Comparison of ENCODE assay signal across 29 cellular contexts in the genomic region with DNA sequence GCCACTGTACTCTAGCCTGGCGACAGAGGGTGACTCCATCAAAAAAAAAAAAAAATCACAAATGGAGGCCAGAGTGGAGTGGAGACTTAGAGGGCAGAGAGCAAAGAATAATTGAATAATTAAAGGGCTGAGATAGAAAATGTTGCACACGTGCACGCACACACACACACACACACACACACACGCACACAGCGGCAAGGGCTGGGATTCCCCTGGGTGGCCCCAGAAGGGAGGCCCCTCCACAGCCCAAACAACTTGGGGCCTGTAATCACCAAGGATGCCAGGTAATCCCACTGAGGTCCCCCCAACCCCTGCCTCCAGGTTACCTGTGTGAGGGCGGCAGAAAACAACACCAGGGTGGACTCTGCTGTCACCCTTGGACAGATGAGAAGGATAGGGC. TPM values are rescaled to one million over a fixed set of nuclear protein-coding genes. Genes with fewer than 3 reads are reported as not detected.
DNase-seq lines count a peak whose midpoint lies in the region; ATAC-seq, FAIRE-seq and TF ChIP-seq lines count a peak whose summit lies in the region.
"Had no signal": no experiment of that assay in that cellular context is flagged by ENCODE, and none has a peak within 500 bp of the region (broad histone marks: within the 10 kb centered on the region; RNA-seq: fewer than 3 reads in every experiment).

No MANE protein-coding gene starts in this region.

- H2AFZ ChIP-seq in H1 (ENCODE audit: low read length) = no peak overlapping the region

- H4K5ac ChIP-seq in H1 (ENCODE audit: insufficient read length, low read depth, low read length) = no peak overlapping the region

- no peak for ATAC-seq in WTC11
- ATAC-seq: activated CD4-positive, CD25-positive, alpha-beta regulatory T cell treated with anti-CD3 and anti-CD28 coated beads, Interleukin-2, amount 50 U/mL, for 24 hours; activated CD8-positive, alpha-beta T cell treated with anti-CD3 and anti-CD28 coated beads, Interleukin-2, amount 10 ng/mL, durations not matched to agents 7 days and 5 days; left lobe of liver had no signal

- no peaks in the 10 kb centered on the region for H3K36me3 Mint-ChIP-seq in MCF 10A (ENCODE audit: insufficient read depth, unreplicated experiment)
- H3K36me3 Mint-ChIP-seq in WTC11 = no peaks in the 10 kb centered on the region
- H3K36me3 Mint-ChIP-seq: activated naive CD8-positive, alpha-beta T cell treated with anti-CD3 and anti-CD28 coated beads, Interleukin-2, amount 10 ng/mL, durations not matched to agents 7 days and 5 days had no signal

- no peak overlapping the region for H3K14ac ChIP-seq in H1 (ENCODE audit: insufficient read length)

- H3K4me1 Mint-ChIP-seq in MCF 10A (ENCODE audit: insufficient read depth, unreplicated experiment) (peaks cover 43% of the 10 kb centered on the region), WTC11 (peaks cover 82% of the 10 kb centered on the region)

- intact Hi-C loops in MCF 10A (cut with micrococcal nuclease) (no loop called here), breast epithelium (cut with DNase I; ENCODE audit: low total_unique reads) (loop anchor here (1.0 kb wide), 1 partner anchor 39 kb away; no protein-coding TSS in a partner anchor)

- no peaks in the 10 kb centered on the region for H3K79me2 ChIP-seq in H1 (ENCODE audit: control insufficient read depth in 1 of 2, insufficient read depth in 2 of 2, low read length in 2 of 2)

- H3K23ac ChIP-seq in H1 (ENCODE audit: insufficient read length) = no peak overlapping the region

- FAIRE-seq in H1 (lab: Jason Lieb, UNC) = no peak
- FAIRE-seq: TTC549 had no signal

- WGBS in H1 (ENCODE audit: extremely low coverage in 1 of 2, insufficient coverage in 1 of 2, insufficient read length in 1 of 2, insufficient replicate concordance in 2 of 2, low coverage in 1 of 2, low lambda C conversion rate in 2 of 2, missing lambda C conversion rate in 1 of 2), 2 experiments = 90% methylated on average over 6 of the region's 6 CpGs; no CpG with 5 or more reads in 1 of the 2 experiments

- peak overlapping the region; percentile 83; the same call in 1 of the 2 replicates for H2BK15ac ChIP-seq in H1 (ENCODE audit: low read length)

- H3K27ac Mint-ChIP-seq in MCF 10A (ENCODE audit: low read depth, unreplicated experiment) (peak overlapping the region; percentile 64), WTC11 (no peak overlapping the region)
- H3K27ac Mint-ChIP-seq: activated CD8-positive, alpha-beta T cell treated with anti-CD3 and anti-CD28 coated beads, Interleukin-2, amount 10 ng/mL, durations not matched to agents 7 days and 5 days; activated naive CD8-positive, alpha-beta T cell treated with anti-CD3 and anti-CD28 coated beads, Interleukin-2, amount 10 ng/mL, durations not matched to agents 7 days and 5 days; immature natural killer cell; naive B cell had no signal

- H3K36me3 ChIP-seq in breast epithelium = no peaks in the 10 kb centered on the region
- no peaks in the 10 kb centered on the region for H3K36me3 ChIP-seq in NT2/D1 (ENCODE audit: insufficient read depth, insufficient read length, low read length)
- no peaks in the 10 kb centered on the region for H3K36me3 ChIP-seq in H1 (ENCODE audit: control insufficient read depth in 2 of 4, insufficient read depth in 4 of 4, low read length in 3 of 4)
- H3K36me3 ChIP-seq: SJCRH30, upper lobe of left lung had no signal

- H2BK5ac ChIP-seq in H1 (ENCODE audit: low read depth, low read length) = peak overlapping the region; percentile 84; the same call in 1 of the 2 replicates

- H3K18ac ChIP-seq in H1 (ENCODE audit: extremely low read depth, low read length) = peak overlapping the region; percentile 65

- no peak overlapping the region for H3K4me3 Mint-ChIP-seq in MCF 10A (ENCODE audit: unreplicated experiment)
- no peak overlapping the region for H3K4me3 Mint-ChIP-seq in WTC11
- H3K4me3 Mint-ChIP-seq: activated CD8-positive, alpha-beta T cell treated with anti-CD3 and anti-CD28 coated beads, Interleukin-2, amount 10 ng/mL, durations not matched to agents 7 days and 5 days; activated naive CD8-positive, alpha-beta T cell treated with anti-CD3 and anti-CD28 coated beads, Interleukin-2, amount 10 ng/mL, durations not matched to agents 7 days and 5 days; immature natural killer cell had no signal

- no peak for TF ChIP-seq EP300 in H1 (IDR thresholded peaks at IDR 0.05; ENCODE audit: borderline replicate concordance in 1 of 2, low read depth in 2 of 2, low read length in 2 of 2)

- peak overlapping the region; percentile 61 for H4K91ac ChIP-seq in H1 (replicated peaks; ENCODE audit: insufficient read length, low read length)

- peak overlapping the region; percentile 91 for H2BK12ac ChIP-seq in H1 (ENCODE audit: low read depth, low read length)

- H3K4ac ChIP-seq in H1 (replicated peaks; ENCODE audit: insufficient read length, low read depth, low read length) = peak overlapping the region; percentile 4

- H2BK120ac ChIP-seq in H1 (replicated peaks; ENCODE audit: low read depth, low read length) = peak overlapping the region; percentile 51

- H3K27ac ChIP-seq in breast epithelium (peak overlapping the region in 1 of 2 donors; percentile 29), H1 (ENCODE audit: low read depth, low read length) (no peak overlapping the region), temporal lobe (ENCODE audit: low read depth, low read length) (peak overlapping the region; percentile 79)
- H3K27ac ChIP-seq: SJCRH30, upper lobe of left lung had no signal

- no peaks in the 10 kb centered on the region for H3K79me1 ChIP-seq in H1 (ENCODE audit: low read depth, low read length)

- H3K4me2 ChIP-seq in H1 (ENCODE audit: insufficient read depth in 1 of 2, low read depth in 2 of 2, low read length in 2 of 2) = no peak overlapping the region
- H3K4me2 ChIP-seq: smooth muscle cell had no signal

- peak overlapping the region; percentile 37 for H3K9ac ChIP-seq in NT2/D1 (ENCODE audit: insufficient read length, low read depth)
- no peak overlapping the region for H3K9ac ChIP-seq in H1 (replicated peaks in 1 of 4; ENCODE audit: extremely low read depth in 1 of 4, low read depth in 3 of 4, low read length in 3 of 4)

- H2BK20ac ChIP-seq in H1 (ENCODE audit: low read length) = peak overlapping the region; percentile 88

- TF ChIP-seq POLR2A in breast epithelium (IDR thresholded peaks at IDR 0.05) = no peak
- TF ChIP-seq POLR2A in H1 (IDR thresholded peaks at IDR 0.05; ENCODE audit: control extremely low read depth in 1 of 2, low read depth in 2 of 2, low read length in 2 of 2) = no peak

- peaks cover 0 to 18% of the 10 kb centered on the region in 2 donors for H3K27me3 ChIP-seq in breast epithelium
- H3K27me3 ChIP-seq in NT2/D1 (ENCODE audit: insufficient read depth, insufficient read length) = peaks cover 48% of the 10 kb centered on the region
- H3K27me3 ChIP-seq in H1 (replicated peaks in 1 of 4; ENCODE audit: control insufficient read depth in 3 of 4, extremely low read depth in 1 of 4, insufficient read depth in 3 of 4, low read length in 3 of 4) = peaks cover 14 to 42% (median 36%) of the 10 kb centered on the region in 4 experiments

- DNase-seq in MCF 10A (ENCODE audit: unreplicated experiment) (no peak), breast epithelium (ENCODE audit: low spot score in 2 of 2) (no peak), NT2/D1 (ENCODE audit: low read depth, low spot score) (no peak), H1 (ENCODE audit: low read depth in 1 of 2, low spot score in 2 of 2) (no peak), 8988T (no peak), WTC11 (ENCODE audit: low spot score) (no peak)
- DNase-seq: activated CD8-positive, alpha-beta T cell treated with anti-CD3 and anti-CD28 coated beads, Interleukin-2, amount 10 ng/mL, durations not matched to agents 7 days and 5 days; activated naive CD8-positive, alpha-beta T cell treated with anti-CD3 and anti-CD28 coated beads, Interleukin-2, amount 10 ng/mL, durations not matched to agents 7 days and 5 days; Calu3; cerebellar nuclear complex; DMS79 treated with DMSO at 0.1 percent for 48 hours; GF-D8; HCEC 1CT; immature natural killer cell; IMR-90; naive B cell; NCI-H1092 treated with DMSO at 0.1 percent for 48 hours; NCI-H1930; NCI-H526; SJCRH30; stimulated activated CD4-positive, alpha-beta T cell treated with anti-CD3 and anti-CD28 coated beads, Interleukin-2, amount 100 ng/mL, for 24 hours; upper lobe of left lung had no signal

- H3K27me3 Mint-ChIP-seq in MCF 10A (ENCODE audit: insufficient read depth, unreplicated experiment) = peaks cover 21% of the 10 kb centered on the region
- peaks cover 41% of the 10 kb centered on the region for H3K27me3 Mint-ChIP-seq in WTC11 (ENCODE audit: low read depth)

- H3K4me3 ChIP-seq in breast epithelium (no peak overlapping the region), NT2/D1 (ENCODE audit: insufficient read length, low read depth) (no peak overlapping the region), H1 (ENCODE audit: extremely low read depth in 1 of 4, insufficient read depth in 2 of 4, low read depth in 3 of 4, low read length in 4 of 4) (no peak overlapping the region)
- H3K4me3 ChIP-seq: SJCRH30, smooth muscle cell, upper lobe of left lung had no signal

- POLR2A ChIA-PET in MCF 10A (lab: Yijun Ruan, JAX) (interaction anchor here (1.8 kb wide), 1 partner anchor 92 kb away, joined by 4 read pairs; no protein-coding TSS in a partner anchor), H1 (lab: Charles Lee; ENCODE audit: partially characterized antibody) (interaction anchor here (1.2 to 1.6 kb wide), 2 partner anchors 38 to 40 kb away, joined by 3 to 5 read pairs; no protein-coding TSS in a partner anchor), WTC11 (lab: Charles Lee) (interaction anchor here (0.6 to 1.1 kb wide), 2 partner anchors 92 to 1090 kb away, joined by 3 read pairs; no protein-coding TSS in a partner anchor)

- CTCF ChIA-PET in MCF 10A (lab: Yijun Ruan, JAX) = interaction anchor here (0.8 to 1.7 kb wide), 2 partner anchors 9 to 20 kb away, joined by 3 to 4 read pairs; no protein-coding TSS in a partner anchor
- CTCF ChIA-PET in H1 (lab: Charles Lee; ENCODE audit: partially characterized antibody) = interaction anchor here (0.7 to 42.5 kb wide), 5 partner anchors 21 to 518 kb away, joined by 3 to 1004 read pairs (median 7); a partner anchor contains a TSS
- CTCF ChIA-PET in WTC11 (lab: Charles Lee) = interaction anchor here (0.7 to 3.5 kb wide), 9 partner anchors 9 to 54 kb away, joined by 3 to 25 read pairs (median 6); a partner anchor contains a TSS

- H3K23me2 ChIP-seq in H1 (ENCODE audit: low read depth, low read length) = peaks cover 8% of the 10 kb centered on the region; the same call in 1 of the 2 replicates

- no peaks in the 10 kb centered on the region for H3K9me3 ChIP-seq in breast epithelium
- H3K9me3 ChIP-seq in NT2/D1 (ENCODE audit: insufficient read depth, low read length) = no peaks in the 10 kb centered on the region
- H3K9me3 ChIP-seq in H1 (ENCODE audit: insufficient read depth in 2 of 2, low read depth in 1 of 2, low read length in 1 of 2) = no peaks in the 10 kb centered on the region
- H3K9me3 ChIP-seq: SJCRH30, upper lobe of left lung had no signal

- no peaks in the 10 kb centered on the region for H3K9me3 Mint-ChIP-seq in MCF 10A (ENCODE audit: unreplicated experiment)
- H3K9me3 Mint-ChIP-seq in WTC11 = no peaks in the 10 kb centered on the region
- H3K9me3 Mint-ChIP-seq: activated naive CD8-positive, alpha-beta T cell treated with anti-CD3 and anti-CD28 coated beads, Interleukin-2, amount 10 ng/mL, durations not matched to agents 7 days and 5 days; immature natural killer cell; naive B cell had no signal

- TF ChIP-seq CTCF in MCF 10A (IDR thresholded peaks at IDR 0.05; ENCODE audit: unreplicated experiment) (no peak), breast epithelium (IDR thresholded peaks at IDR 0.05) (no peak), H1 (IDR thresholded peaks at IDR 0.05; ENCODE audit: control extremely low read depth in 1 of 3, insufficient read depth in 1 of 3, low read depth in 1 of 3, low read length in 3 of 3) (no peak), WTC11 (IDR thresholded peaks at IDR 0.05) (no peak)

- H2AK5ac ChIP-seq in H1 (ENCODE audit: low read depth, low read length) = 0 out of 2 replicates have a peak overlapping the region, but pooled peaks have one; percentile 45

- BruUV-seq in MCF 10A (replicated peaks; lab: Mats Ljungman, UMichigan) = no TSS peak

- no peak for TF ChIP-seq RAD21 in H1 (IDR thresholded peaks at IDR 0.05 in 1 of 2, conservative IDR thresholded peaks at IDR 0.05 in 1 of 2; ENCODE audit: low read depth in 2 of 2, low read length in 2 of 2)

- H4K20me1 ChIP-seq in H1 (replicated peaks in 1 of 2; ENCODE audit: control insufficient read depth in 1 of 2, insufficient read depth in 2 of 2, low read length in 2 of 2) = no peaks in the 10 kb centered on the region

- H3K4me1 ChIP-seq in breast epithelium (no peaks in the 10 kb centered on the region), NT2/D1 (ENCODE audit: insufficient read depth, insufficient read length) (peaks cover 69% of the 10 kb centered on the region), H1 (replicated peaks in 1 of 4; ENCODE audit: control insufficient read depth in 3 of 4, insufficient read depth in 4 of 4, low read length in 3 of 4) (peaks cover 19 to 59% (median 48%) of the 10 kb centered on the region in 4 experiments)

- no peak overlapping the region for H4K8ac ChIP-seq in H1 (ENCODE audit: extremely low read depth, insufficient read depth, low read length)

- H3K56ac ChIP-seq in H1 (replicated peaks; ENCODE audit: insufficient read length, low read depth, low read length) = no peak overlapping the region

RNA-seq across cellular contexts. Expression of a gene that starts 12.0 kb away (rescaled TPM):
- total RNA-seq in MCF 10A (2022) = 52.8 and 57.9 TPM in 2 replicates
- total RNA-seq in breast epithelium = 10 to 100 TPM; 42.3 to 46.5 (median 46.2) TPM
- total RNA-seq in H1 (2021; fragmentation: NEBNext Ultra II Directional; extraction: Animal tissue kit (Norgen Biotek cat#: 25700)) = 84.4 and 88.5 TPM in 2 replicates
- 184 and 262 TPM in 2 replicates for polyA plus RNA-seq in H1 (2011; rRNA removed)
- polyA plus RNA-seq in H1 (2011; cell fraction: cytosol; rRNA removed) = 118 TPM
- 335 TPM for polyA plus RNA-seq in H1 (2011; cell fraction: nucleus; rRNA removed)
- polyA plus RNA-seq in H1 (2012, experiment 1 of 2) = 56.9 to 93.0 TPM (median 85.7 TPM) in 4 replicates
- 72.1 TPM for polyA plus RNA-seq in H1 (2012, experiment 2 of 2)
- polyA plus RNA-seq in H1 (2013, experiment 1 of 2) = 92.3 TPM
- polyA plus RNA-seq in H1 (2013, experiment 2 of 2) = 81.6 TPM
- 58.7 and 67.4 TPM in 2 replicates for polyA minus RNA-seq in H1 (2011; rRNA and poly(A)+ RNA removed)
- 72.8 TPM for polyA minus RNA-seq in H1 (2011; cell fraction: cytosol; rRNA and poly(A)+ RNA removed)
- polyA minus RNA-seq in H1 (2011; cell fraction: nucleus; rRNA and poly(A)+ RNA removed) = 103 TPM
- total RNA-seq in temporal lobe = 33.7 TPM
- 107 to 139 TPM (median 115 TPM) in 3 replicates for total RNA-seq in WTC11 (2021)

RNA-seq across cellular contexts. Expression of a gene that starts 46.2 kb away (rescaled TPM):
- 0.49 and 1.8 TPM in 2 replicates for total RNA-seq in MCF 10A (2022)
- 100 to 1,000 TPM in 1 of 3 donors, 10 to 100 TPM in 2; 20.5 to 115 (median 54.7) TPM for total RNA-seq in breast epithelium
- total RNA-seq in H1 (2021; fragmentation: NEBNext Ultra II Directional; extraction: Animal tissue kit (Norgen Biotek cat#: 25700)) = 309 and 338 TPM in 2 replicates
- 606 and 948 TPM in 2 replicates for polyA plus RNA-seq in H1 (2011; rRNA removed)
- polyA plus RNA-seq in H1 (2011; cell fraction: cytosol; rRNA removed) = 870 TPM
- polyA plus RNA-seq in H1 (2011; cell fraction: nucleus; rRNA removed) = 559 TPM
- 605 to 743 TPM (median 671 TPM) in 4 replicates for polyA plus RNA-seq in H1 (2012, experiment 1 of 2)
- polyA plus RNA-seq in H1 (2012, experiment 2 of 2) = 841 TPM
- 949 TPM for polyA plus RNA-seq in H1 (2013, experiment 1 of 2)
- polyA plus RNA-seq in H1 (2013, experiment 2 of 2) = 1,178 TPM
- polyA minus RNA-seq in H1 (2011; rRNA and poly(A)+ RNA removed) = 84.3 and 125 TPM in 2 replicates
- polyA minus RNA-seq in H1 (2011; cell fraction: cytosol; rRNA and poly(A)+ RNA removed) = 189 TPM
- polyA minus RNA-seq in H1 (2011; cell fraction: nucleus; rRNA and poly(A)+ RNA removed) = 88.1 TPM
- total RNA-seq in temporal lobe = 38.1 TPM
- total RNA-seq in WTC11 (2021) = 560 to 611 TPM (median 602 TPM) in 3 replicates

RNA-seq across cellular contexts. Expression of a gene that starts 56.3 kb away (rescaled TPM):
- total RNA-seq in MCF 10A (2022) (not detected in 2 replicates), breast epithelium (1 to 10 TPM in 1 of 3 donors, under 1 TPM in 1, not detected in 1; 0.66 to 1.1 TPM), temporal lobe (1.2 TPM), WTC11 (2021) (0.62 to 0.85 TPM (median 0.62 TPM) in 3 replicates)
- total RNA-seq in H1 (2021; fragmentation: NEBNext Ultra II Directional; extraction: Animal tissue kit (Norgen Biotek cat#: 25700)) = 0.63 and 1.1 TPM in 2 replicates
- polyA plus RNA-seq in H1 (2011; rRNA removed) = 1.3 and 2.2 TPM in 2 replicates
- polyA plus RNA-seq in H1 (2011; cell fraction: cytosol; rRNA removed) = 0.98 TPM
- polyA plus RNA-seq in H1 (2011; cell fraction: nucleus; rRNA removed) = 1.1 TPM
- polyA plus RNA-seq in H1 (2012, experiment 1 of 2) = 0.30 to 1.0 TPM (median 0.96 TPM) in 4 replicates
- polyA plus RNA-seq in H1 (2012, experiment 2 of 2) = 0.66 TPM
- polyA plus RNA-seq in H1 (2013, experiment 1 of 2) = 0.73 TPM
- 0.68 TPM for polyA plus RNA-seq in H1 (2013, experiment 2 of 2)
- 1.6 and 1.9 TPM in 2 replicates for polyA minus RNA-seq in H1 (2011; rRNA and poly(A)+ RNA removed)
- polyA minus RNA-seq in H1 (2011; cell fraction: cytosol; rRNA and poly(A)+ RNA removed) = not detected
- 1.1 TPM for polyA minus RNA-seq in H1 (2011; cell fraction: nucleus; rRNA and poly(A)+ RNA removed)
- total RNA-seq: Calu3, left lobe of liver, renal cortical epithelial cell, RPMI7951 had no signal

RNA-seq across cellular contexts. Expression of a gene that starts 57.8 kb away (rescaled TPM):
- total RNA-seq in MCF 10A (2022) (not detected in 2 replicates), breast epithelium (1 to 10 TPM; 1.6 to 5.1 (median 2.0) TPM), temporal lobe (1.7 TPM), WTC11 (2021) (10.9 to 12.6 TPM (median 11.4 TPM) in 3 replicates)
- total RNA-seq in H1 (2021; fragmentation: NEBNext Ultra II Directional; extraction: Animal tissue kit (Norgen Biotek cat#: 25700)) = 12.7 and 13.7 TPM in 2 replicates
- 4.1 and 6.5 TPM in 2 replicates for polyA plus RNA-seq in H1 (2011; rRNA removed)
- 1.8 TPM for polyA plus RNA-seq in H1 (2011; cell fraction: cytosol; rRNA removed)
- 5.0 TPM for polyA plus RNA-seq in H1 (2011; cell fraction: nucleus; rRNA removed)
- 10.0 to 16.5 TPM (median 14.4 TPM) in 4 replicates for polyA plus RNA-seq in H1 (2012, experiment 1 of 2)
- polyA plus RNA-seq in H1 (2012, experiment 2 of 2) = 13.8 TPM
- polyA plus RNA-seq in H1 (2013, experiment 1 of 2) = 19.3 TPM
- 23.2 TPM for polyA plus RNA-seq in H1 (2013, experiment 2 of 2)
- 2.3 and 5.3 TPM in 2 replicates for polyA minus RNA-seq in H1 (2011; rRNA and poly(A)+ RNA removed)
- 8.2 TPM for polyA minus RNA-seq in H1 (2011; cell fraction: cytosol; rRNA and poly(A)+ RNA removed)
- 5.3 TPM for polyA minus RNA-seq in H1 (2011; cell fraction: nucleus; rRNA and poly(A)+ RNA removed)
- total RNA-seq: activated CD8-positive, alpha-beta T cell treated with anti-CD3 and anti-CD28 coated beads, Interleukin-2, amount 10 ng/mL, durations not matched to agents 7 days and 5 days; activated naive CD8-positive, alpha-beta T cell treated with anti-CD3 and anti-CD28 coated beads, Interleukin-2, amount 10 ng/mL, durations not matched to agents 7 days and 5 days; Calu3 had no signal
- polyA plus RNA-seq: immature natural killer cell had no signal
